Comparison of ENCODE assay signal across 31 cellular contexts in the genomic region with DNA sequence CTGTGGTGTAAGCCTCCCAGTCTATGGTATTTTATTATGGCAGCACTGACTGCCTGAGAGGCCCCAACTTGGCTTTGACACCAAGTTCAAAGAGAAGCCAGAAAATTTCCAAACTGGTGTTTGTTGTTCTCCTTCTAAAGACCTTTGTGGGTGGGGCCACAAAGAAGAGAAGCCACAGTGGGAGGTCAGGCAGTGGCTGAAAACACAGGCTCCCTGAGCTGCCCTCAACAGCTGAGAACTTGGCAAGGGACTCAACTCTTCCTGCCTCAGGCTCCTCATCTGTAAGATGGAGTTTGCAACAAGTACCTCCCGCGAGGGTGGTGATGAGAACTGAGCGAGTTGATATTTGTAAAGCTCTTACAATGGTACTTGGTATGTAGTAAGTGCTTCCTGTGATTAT. TPM values are rescaled to one million over a fixed set of nuclear protein-coding genes. Genes with fewer than 3 reads are reported as not detected.
"Had no signal": no experiment of that assay in that cellular context is flagged by ENCODE, and none has a peak within 500 bp of the region (broad histone marks: within the 10 kb centered on the region; RNA-seq: fewer than 3 reads in every experiment).

No MANE protein-coding gene starts in this region.

- ATAC-seq: left colon; left ventricle myocardium superior; mucosa of descending colon; naive thymus-derived CD4-positive, alpha-beta T cell; natural killer cell treated with Interleukin-12 subunit alpha and Interleukin-12 subunit beta and Interleukin-15 and Interleukin-18, amount 100 ng/mL, for 72 hours; pancreas; right cardiac atrium; stimulated activated effector memory CD8-positive, alpha-beta T cell treated with anti-CD3 and anti-CD28 coated beads, Interleukin-12 subunit alpha, Interleukin-12 subunit beta, amount 100 ng/mL, for 72 hours had no signal

- FAIRE-seq: islet of Langerhans, kidney, pancreas, small intestine had no signal

- H3K9me3 ChIP-seq: mucosa of descending colon, pancreas, prostate gland, sigmoid colon, spleen, suprapubic skin, thoracic aorta, tibial artery, uterus had no signal

- H3K4me3 ChIP-seq: mucosa of descending colon, pancreas, prostate gland, sigmoid colon, spleen, suprapubic skin, thoracic aorta, tibial artery, uterus had no signal

- H3K27ac ChIP-seq: pancreas, prostate gland, sigmoid colon, spleen, suprapubic skin, thoracic aorta, tibial artery, uterus had no signal

- H3K27me3 ChIP-seq: pancreas, sigmoid colon, uterus had no signal

- H3K36me3 ChIP-seq: pancreas, prostate gland, sigmoid colon, spleen, suprapubic skin, thoracic aorta, tibial artery, uterus had no signal

- DNase-seq: hypothalamus; immature natural killer cell; kidney; left colon; left ventricle myocardium superior; midbrain; mucosa of descending colon; naive thymus-derived CD4-positive, alpha-beta T cell; pancreas; retina; right cardiac atrium; sigmoid colon; small intestine; spleen; stimulated activated CD4-positive, alpha-beta T cell treated with anti-CD3 and anti-CD28 coated beads, Interleukin-4, amount 100 ng/mL, for 24 hours; stimulated activated naive CD4-positive, alpha-beta T cell; tibial artery; trophoblast cell; uterus had no signal

- H3K4me1 ChIP-seq: pancreas, prostate gland, sigmoid colon, spleen, tibial artery, uterus had no signal

RNA-seq across cellular contexts. Expression of gene CES5A, which starts 18.2 kb away (rescaled TPM):
- total RNA-seq: kidney; left colon; left ventricle myocardium superior; lung microvascular endothelial cell; mesenteric fat pad; mucosa of descending colon; myocyte; naive thymus-derived CD4-positive, alpha-beta T cell; natural killer cell treated with Interleukin-12 subunit alpha and Interleukin-12 subunit beta and Interleukin-15 and Interleukin-18, amount 100 ng/mL, for 72 hours; omental fat pad; pancreas; prostate gland; sigmoid colon; spleen; subcutaneous adipose tissue; thoracic aorta; uterus had no signal
- polyA plus RNA-seq: immature natural killer cell; naive thymus-derived CD4-positive, alpha-beta T cell; pancreas; sigmoid colon had no signal

RNA-seq across cellular contexts. Expression of gene CES1, which starts 24.1 kb away (rescaled TPM):
- total RNA-seq: myocyte had no signal
- polyA plus RNA-seq: naive thymus-derived CD4-positive, alpha-beta T cell; neural cell had no signal
